ENCODE assay signal across 17 cellular contexts in genomic region chr19:10737680-10738079, GRCh38. TPM values are rescaled to one million over a fixed set of nuclear protein-coding genes. Genes with fewer than 3 reads are reported as not detected.
DNase-seq lines count a peak whose midpoint lies in the region; ATAC-seq, FAIRE-seq and TF ChIP-seq lines count a peak whose summit lies in the region.
"Had no signal": no experiment of that assay in that cellular context is flagged by ENCODE, and none has a peak within 500 bp of the region (broad histone marks: within the 10 kb centered on the region; RNA-seq: fewer than 3 reads in every experiment).

No MANE protein-coding gene starts in this region.

- BruUV-seq in GM12878 (replicated peaks; lab: Mats Ljungman, UMichigan): no TSS peak

- RAD21 ChIA-PET in GM12878 (lab: Charles Lee; ENCODE audit: unreplicated experiment): no interaction called here

- H3K9me3 Mint-ChIP-seq in activated T-cell treated with anti-CD3 and anti-CD28 coated beads, Interleukin-2, amount 50 U/mL, for 72 hours: no peaks in the 10 kb centered on the region
- H3K9me3 Mint-ChIP-seq: activated naive CD4-positive, alpha-beta T cell treated with anti-CD3 and anti-CD28 coated beads, Interleukin-2, amount 50 U/mL, for 24 hours; T-cell had no signal

- H3K4me1 ChIP-seq in GM12878 (ENCODE audit: control insufficient read depth, insufficient read depth, low read length): peaks cover 16% of the 10 kb centered on the region
- peaks cover 39 to 61% of the 10 kb centered on the region in 2 donors for H3K4me1 ChIP-seq in mucosa of rectum (ENCODE audit: control insufficient read depth in 2 of 2, insufficient read depth in 2 of 2, low read length in 2 of 2)
- peaks cover 26 to 35% of the 10 kb centered on the region in 2 donors for H3K4me1 ChIP-seq in thyroid gland

- H3K9me3 ChIP-seq in GM12878 (replicated peaks; ENCODE audit: control insufficient read depth, insufficient read depth, low read length) (no peaks in the 10 kb centered on the region; the same call in 1 of the 3 replicates), mucosa of rectum (ENCODE audit: control insufficient read depth in 2 of 2, low read length in 2 of 2) (no peaks in the 10 kb centered on the region), thyroid gland (no peaks in the 10 kb centered on the region)
- H3K9me3 ChIP-seq: body of pancreas had no signal

- no peak for TF ChIP-seq RAD21 in GM12878 (IDR thresholded peaks at IDR 0.05; ENCODE audit: insufficient read depth, low read depth, low read length)

- H3K4me3 ChIP-seq in GM12878 (no peak overlapping the region), mucosa of rectum (ENCODE audit: low read length in 2 of 2) (no peak overlapping the region), thyroid gland (replicated peaks in 1 of 3) (no peak overlapping the region)
- H3K4me3 ChIP-seq: body of pancreas had no signal

- no peak for DNase-seq in activated T-cell treated with anti-CD3 and anti-CD28 coated beads, Interleukin-2, amount 50 U/mL, for 72 hours
- DNase-seq in activated T-cell treated with anti-CD3 and anti-CD28 coated beads for 4 hours (no peak), GM12878 (ENCODE audit: low read depth, low spot score) (no peak), thyroid gland (no peak), cerebellar cortex (ENCODE audit: low spot score) (no peak), HEK293T (ENCODE audit: extremely low spot score) (no peak), SK-N-DZ (ENCODE audit: low spot score) (no peak)
- DNase-seq: body of pancreas; GDM1; hypothalamus; NCI-H1048; stimulated activated CD4-positive, alpha-beta T cell treated with anti-CD3 and anti-CD28 coated beads, Interleukin-15, amount 100 ng/mL, for 24 hours; T-cell had no signal

- H3K36me3 Mint-ChIP-seq in activated T-cell treated with anti-CD3 and anti-CD28 coated beads, Interleukin-2, amount 50 U/mL, for 72 hours (ENCODE audit: insufficient read depth in 2 of 2): peaks cover 5 to 19% of the 10 kb centered on the region in 2 donors

- CTCF ChIA-PET in GM12878 (lab: Yijun Ruan, JAX) (interaction anchor here (1.8 kb wide), 1 partner anchor 20 kb away, joined by 13 read pairs; the partner anchor contains the start of gene DNM2), HEK293T (lab: Yijun Ruan, JAX) (no interaction called here)

- H3K27me3 ChIP-seq in GM12878 (replicated peaks in 1 of 2; ENCODE audit: control insufficient read depth in 2 of 2, insufficient read depth in 2 of 2, low read length in 1 of 2) (no peaks in the 10 kb centered on the region), mucosa of rectum (ENCODE audit: control insufficient read depth in 2 of 2, insufficient read depth in 2 of 2, low read length in 2 of 2) (no peaks in the 10 kb centered on the region), thyroid gland (no peaks in the 10 kb centered on the region)
- H3K27me3 ChIP-seq: body of pancreas had no signal

- no peak for FAIRE-seq in GM12878 (lab: Jason Lieb, UNC)
- FAIRE-seq: A204.1 had no signal

- H3K27ac ChIP-seq in GM12878 (ENCODE audit: control insufficient read depth, insufficient read depth): peak overlapping the region; percentile 53
- peak overlapping the region; percentile 99 for H3K27ac ChIP-seq in mucosa of rectum (ENCODE audit: low read depth in 2 of 2, low read length in 2 of 2)
- H3K27ac ChIP-seq in thyroid gland: peak overlapping the region; percentile 32 to 82 (median 70)
- H3K27ac ChIP-seq: VCaP had no signal

- H3K9ac ChIP-seq in GM12878 (ENCODE audit: control insufficient read depth, insufficient read depth, low read length) (no peak overlapping the region), mucosa of rectum (ENCODE audit: low read depth in 1 of 2, low read length in 2 of 2) (peak overlapping the region in 1 of 2 donors; percentile 68)

- H3K79me2 ChIP-seq in GM12878 (ENCODE audit: control insufficient read depth, insufficient read depth, low read length): peaks cover 73% of the 10 kb centered on the region

- no peaks in the 10 kb centered on the region for H4K20me1 ChIP-seq in GM12878 (ENCODE audit: control insufficient read depth, insufficient read depth)

- POLR2A ChIA-PET in GM12878 (lab: Charles Lee): no interaction called here
- POLR2A ChIA-PET in HEK293T (lab: Yijun Ruan, JAX): no interaction called here

- H2AFZ ChIP-seq in GM12878 (ENCODE audit: control insufficient read depth, low read depth, low read length): no peak overlapping the region

- SMC1A ChIA-PET in GM12878 (lab: Charles Lee; ENCODE audit: uncharacterized antibody, unreplicated experiment): no interaction called here

- no peak for TF ChIP-seq POLR2A in GM12878 (IDR thresholded peaks at IDR 0.05; ENCODE audit: low read depth, low read length)
- no peak for TF ChIP-seq POLR2A in thyroid gland (IDR thresholded peaks at IDR 0.05)

- 98% methylated on average over 8 of the region's 8 CpGs for WGBS in GM12878 (ENCODE audit: insufficient coverage, insufficient replicate concordance, low lambda C conversion rate, missing lambda C conversion rate)
- WGBS in thyroid gland, 2 donors: 93 to 95% methylated on average over 3 to 8 of the region's 8 CpGs

- TF ChIP-seq CTCF in GM12878 (IDR thresholded peaks at IDR 0.05 in 2 of 3, conservative IDR thresholded peaks at IDR 0.05 in 1 of 3; ENCODE audit: control insufficient read depth in 2 of 3, extremely low read depth in 1 of 3, insufficient read depth in 1 of 3, low read depth in 3 of 3, low read length in 3 of 3) (no peak), thyroid gland (IDR thresholded peaks at IDR 0.05) (no peak)

- in situ Hi-C loops in GM12878 (cut with MboI): no loop called here

- H3K4me3 Mint-ChIP-seq in activated T-cell treated with anti-CD3 and anti-CD28 coated beads, Interleukin-2, amount 50 U/mL, for 72 hours: no peak overlapping the region
- H3K4me3 Mint-ChIP-seq: activated naive CD4-positive, alpha-beta T cell treated with anti-CD3 and anti-CD28 coated beads, Interleukin-2, amount 50 U/mL, for 24 hours had no signal

- H3K27me3 Mint-ChIP-seq in activated T-cell treated with anti-CD3 and anti-CD28 coated beads, Interleukin-2, amount 50 U/mL, for 72 hours (ENCODE audit: low read depth): no peaks in the 10 kb centered on the region
- H3K27me3 Mint-ChIP-seq: activated naive CD4-positive, alpha-beta T cell treated with anti-CD3 and anti-CD28 coated beads, Interleukin-2, amount 50 U/mL, for 24 hours; T-cell had no signal

- peak overlapping the region; percentile 68 for H3K27ac Mint-ChIP-seq in activated T-cell treated with anti-CD3 and anti-CD28 coated beads, Interleukin-2, amount 50 U/mL, for 72 hours

- TF ChIP-seq EP300 in GM12878 (IDR thresholded peaks at IDR 0.05; ENCODE audit: borderline replicate concordance in 1 of 2, control insufficient read depth in 1 of 2, low read depth in 2 of 2, low read length in 2 of 2): no peak

- intact Hi-C loops in GM12878 (cut with micrococcal nuclease; ENCODE audit: unreplicated experiment): no loop called here
- intact Hi-C loops in thyroid gland (cut with DNase I): no loop called here

- ATAC-seq in activated T-cell treated with anti-CD3 and anti-CD28 coated beads, Interleukin-2, amount 50 U/mL, for 72 hours (replicated peaks in 1 of 2): no peak
- ATAC-seq in GM12878: no peak; the same call in 1 of the 3 replicates
- ATAC-seq: body of pancreas, T-cell had no signal

- peaks cover 0 to 4% of the 10 kb centered on the region in 2 experiments; a peak in 3 of 4 replicates for H3K36me3 ChIP-seq in GM12878 (ENCODE audit: control insufficient read depth in 2 of 2, insufficient read depth in 2 of 2, low read length in 1 of 2)
- H3K36me3 ChIP-seq in mucosa of rectum (ENCODE audit: control insufficient read depth in 2 of 2, insufficient read depth in 2 of 2, low read length in 2 of 2): no peaks in the 10 kb centered on the region
- H3K36me3 ChIP-seq in thyroid gland: no peaks in the 10 kb centered on the region

- peaks cover 52% of the 10 kb centered on the region for H3K4me1 Mint-ChIP-seq in activated T-cell treated with anti-CD3 and anti-CD28 coated beads, Interleukin-2, amount 50 U/mL, for 72 hours (ENCODE audit: low read depth)

- peak overlapping the region; percentile 32 for H3K4me2 ChIP-seq in GM12878 (ENCODE audit: control insufficient read depth, insufficient read depth)

RNA-seq across cellular contexts. Expression of gene DNM2, which starts 19.8 kb away (rescaled TPM):
- 100 to 1,000 TPM; 241 to 266 TPM for total RNA-seq in activated T-cell treated with anti-CD3 and anti-CD28 coated beads, Interleukin-2, amount 50 U/mL, for 72 hours
- 284 and 297 TPM in 2 replicates for total RNA-seq in GM12878 (2013; cell fraction: nucleolus; rRNA removed)
- total RNA-seq in GM12878 (2014; rRNA removed) (56.8 and 68.7 TPM in 2 replicates), GM12878 (2014; rRNA removed; fragmentation: Illumina TruSeq; extraction: Trizol) (53.0 and 58.9 TPM in 2 replicates), GM12878 (2021) (128 and 146 TPM in 2 replicates), thyroid gland (100 to 1,000 TPM in 3 of 4 donors, 10 to 100 TPM in 1; 95.1 to 155 (median 120) TPM)
- 38.6 TPM for polyA plus RNA-seq in GM12878 (2011; ENCODE audit: low read depth)
- polyA plus RNA-seq in GM12878 (2011; rRNA removed) (22.8 and 47.4 TPM in 2 replicates), GM12878 (2014; fragmentation: Illumina TruSeq; extraction: Trizol) (54.5 and 69.2 TPM in 2 replicates), GM12878 (2014; fragmentation: Nextera tagmentation; extraction: Ambion mirVana) (1 to 10 TPM; 1.2 to 3.4 TPM), GM12878 (2014; rRNA removed) (93.1 and 113 TPM in 2 replicates), GM12878 (2016; fragmentation: Nextera tagmentation; extraction: Ambion mirVana) (100 to 1,000 TPM in 1 of 2 experiments, 10 to 100 TPM in 1; 98.3 to 100 TPM)
- 40.7 and 47.0 TPM in 2 replicates for polyA plus RNA-seq in GM12878 (2011; cell fraction: cytosol; rRNA removed)
- polyA plus RNA-seq in GM12878 (2011; cell fraction: nucleus; rRNA removed): 133 and 175 TPM in 2 replicates
- 82.2 and 92.4 TPM in 2 replicates for polyA plus RNA-seq in GM12878 (2012)
- polyA minus RNA-seq in GM12878 (2011; rRNA and poly(A)+ RNA removed): 102 and 114 TPM in 2 replicates
- polyA minus RNA-seq in GM12878 (2011; cell fraction: cytosol; rRNA and poly(A)+ RNA removed): 44.5 and 54.7 TPM in 2 replicates
- polyA minus RNA-seq in GM12878 (2011; cell fraction: nucleus; rRNA and poly(A)+ RNA removed): 103 and 181 TPM in 2 replicates
- polyA plus RNA-seq in SK-N-DZ (2014; cell fraction: cytosol; rRNA removed): 40.0 and 44.8 TPM in 2 replicates
- 59.9 and 69.1 TPM in 2 replicates for polyA plus RNA-seq in SK-N-DZ (2014; cell fraction: nucleus; rRNA removed)

RNA-seq across cellular contexts. Expression of gene QTRT1, which starts 36.4 kb away (rescaled TPM):
- total RNA-seq in activated T-cell treated with anti-CD3 and anti-CD28 coated beads, Interleukin-2, amount 50 U/mL, for 72 hours: 10 to 100 TPM; 48.9 to 49.5 TPM
- 39.8 and 40.8 TPM in 2 replicates for total RNA-seq in GM12878 (2013; cell fraction: nucleolus; rRNA removed)
- total RNA-seq in GM12878 (2014; rRNA removed) (40.7 and 44.3 TPM in 2 replicates), GM12878 (2014; rRNA removed; fragmentation: Illumina TruSeq; extraction: Trizol) (18.1 and 19.9 TPM in 2 replicates), GM12878 (2021) (55.0 and 59.3 TPM in 2 replicates), thyroid gland (10 to 100 TPM; 26.2 to 63.3 (median 37.4) TPM)
- polyA plus RNA-seq in GM12878 (2011; ENCODE audit: low read depth): 33.3 TPM
- polyA plus RNA-seq in GM12878 (2011; rRNA removed) (10.7 and 33.9 TPM in 2 replicates), GM12878 (2014; fragmentation: Illumina TruSeq; extraction: Trizol) (4.0 and 14.2 TPM in 2 replicates), GM12878 (2014; fragmentation: Nextera tagmentation; extraction: Ambion mirVana) (1 to 10 TPM in 1 of 2 experiments, under 1 TPM in 1; 0.89 to 8.6 TPM), GM12878 (2014; rRNA removed) (66.0 and 71.2 TPM in 2 replicates), GM12878 (2016; fragmentation: Nextera tagmentation; extraction: Ambion mirVana) (10 to 100 TPM; 73.7 to 78.9 TPM)
- polyA plus RNA-seq in GM12878 (2011; cell fraction: cytosol; rRNA removed): 41.3 and 62.3 TPM in 2 replicates
- 244 and 250 TPM in 2 replicates for polyA plus RNA-seq in GM12878 (2011; cell fraction: nucleus; rRNA removed)
- 42.4 and 48.1 TPM in 2 replicates for polyA plus RNA-seq in GM12878 (2012)
- polyA minus RNA-seq in GM12878 (2011; rRNA and poly(A)+ RNA removed): 13.8 and 18.9 TPM in 2 replicates
- 10.2 and 10.4 TPM in 2 replicates for polyA minus RNA-seq in GM12878 (2011; cell fraction: cytosol; rRNA and poly(A)+ RNA removed)
- polyA minus RNA-seq in GM12878 (2011; cell fraction: nucleus; rRNA and poly(A)+ RNA removed): 20.6 and 23.8 TPM in 2 replicates
- polyA plus RNA-seq in SK-N-DZ (2014; cell fraction: cytosol; rRNA removed): 70.4 and 76.1 TPM in 2 replicates
- polyA plus RNA-seq in SK-N-DZ (2014; cell fraction: nucleus; rRNA removed): 258 and 376 TPM in 2 replicates
